ENCODE assay signal across 1 cellular context in the genomic region with DNA sequence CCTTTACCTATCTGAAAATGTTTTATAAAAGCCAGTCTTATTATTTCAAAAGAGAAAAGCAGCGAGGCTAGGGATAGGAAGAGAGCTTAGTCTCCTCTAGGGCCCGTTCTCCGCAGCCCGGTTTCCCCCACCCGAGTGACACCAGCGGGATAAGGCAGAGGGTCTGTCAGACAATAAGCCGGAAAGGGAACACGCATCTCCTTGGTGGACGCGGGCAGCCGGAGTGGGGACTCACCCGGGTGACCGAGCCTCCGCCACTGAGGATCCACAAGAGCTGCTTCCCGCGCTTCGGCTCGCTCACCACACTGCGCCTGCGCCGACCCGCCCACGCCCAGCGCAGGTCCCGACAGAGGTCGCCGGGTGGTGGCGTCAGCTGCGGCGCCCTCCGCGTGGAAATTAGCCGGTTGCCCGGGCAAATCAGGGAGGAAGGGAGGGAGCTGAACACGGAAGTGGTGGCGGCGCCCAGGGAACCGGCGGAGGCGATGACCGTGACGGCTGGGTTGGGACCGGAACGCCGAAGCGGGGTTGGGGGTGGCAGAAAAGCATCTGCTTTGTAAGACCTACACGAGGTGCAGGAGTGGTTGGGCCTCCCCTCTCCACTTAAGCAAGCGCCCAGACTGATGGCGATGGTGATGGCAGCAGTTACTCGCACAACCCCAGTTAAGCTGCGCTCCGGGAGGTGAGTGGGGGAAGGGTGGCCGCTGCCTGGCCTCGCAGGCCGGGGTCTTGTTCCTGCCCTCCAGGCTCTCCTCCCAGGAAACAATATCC.
TF ChIP-seq lines count a peak whose summit lies in the region.

A gene with protein sequence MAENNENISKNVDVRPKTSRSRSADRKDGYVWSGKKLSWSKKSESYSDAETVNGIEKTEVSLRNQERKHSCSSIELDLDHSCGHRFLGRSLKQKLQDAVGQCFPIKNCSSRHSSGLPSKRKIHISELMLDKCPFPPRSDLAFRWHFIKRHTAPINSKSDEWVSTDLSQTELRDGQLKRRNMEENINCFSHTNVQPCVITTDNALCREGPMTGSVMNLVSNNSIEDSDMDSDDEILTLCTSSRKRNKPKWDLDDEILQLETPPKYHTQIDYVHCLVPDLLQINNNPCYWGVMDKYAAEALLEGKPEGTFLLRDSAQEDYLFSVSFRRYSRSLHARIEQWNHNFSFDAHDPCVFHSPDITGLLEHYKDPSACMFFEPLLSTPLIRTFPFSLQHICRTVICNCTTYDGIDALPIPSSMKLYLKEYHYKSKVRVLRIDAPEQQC (plus strand): TSS at position 444 of the 768 bp plus-strand sequence. CDS start 15,806 bp downstream, outside the sequence.
A gene with protein sequence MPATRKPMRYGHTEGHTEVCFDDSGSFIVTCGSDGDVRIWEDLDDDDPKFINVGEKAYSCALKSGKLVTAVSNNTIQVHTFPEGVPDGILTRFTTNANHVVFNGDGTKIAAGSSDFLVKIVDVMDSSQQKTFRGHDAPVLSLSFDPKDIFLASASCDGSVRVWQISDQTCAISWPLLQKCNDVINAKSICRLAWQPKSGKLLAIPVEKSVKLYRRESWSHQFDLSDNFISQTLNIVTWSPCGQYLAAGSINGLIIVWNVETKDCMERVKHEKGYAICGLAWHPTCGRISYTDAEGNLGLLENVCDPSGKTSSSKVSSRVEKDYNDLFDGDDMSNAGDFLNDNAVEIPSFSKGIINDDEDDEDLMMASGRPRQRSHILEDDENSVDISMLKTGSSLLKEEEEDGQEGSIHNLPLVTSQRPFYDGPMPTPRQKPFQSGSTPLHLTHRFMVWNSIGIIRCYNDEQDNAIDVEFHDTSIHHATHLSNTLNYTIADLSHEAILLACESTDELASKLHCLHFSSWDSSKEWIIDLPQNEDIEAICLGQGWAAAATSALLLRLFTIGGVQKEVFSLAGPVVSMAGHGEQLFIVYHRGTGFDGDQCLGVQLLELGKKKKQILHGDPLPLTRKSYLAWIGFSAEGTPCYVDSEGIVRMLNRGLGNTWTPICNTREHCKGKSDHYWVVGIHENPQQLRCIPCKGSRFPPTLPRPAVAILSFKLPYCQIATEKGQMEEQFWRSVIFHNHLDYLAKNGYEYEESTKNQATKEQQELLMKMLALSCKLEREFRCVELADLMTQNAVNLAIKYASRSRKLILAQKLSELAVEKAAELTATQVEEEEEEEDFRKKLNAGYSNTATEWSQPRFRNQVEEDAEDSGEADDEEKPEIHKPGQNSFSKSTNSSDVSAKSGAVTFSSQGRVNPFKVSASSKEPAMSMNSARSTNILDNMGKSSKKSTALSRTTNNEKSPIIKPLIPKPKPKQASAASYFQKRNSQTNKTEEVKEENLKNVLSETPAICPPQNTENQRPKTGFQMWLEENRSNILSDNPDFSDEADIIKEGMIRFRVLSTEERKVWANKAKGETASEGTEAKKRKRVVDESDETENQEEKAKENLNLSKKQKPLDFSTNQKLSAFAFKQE (minus strand): TSS at position 307 of the 768 bp plus-strand sequence. CDS start 312 bp downstream, outside the sequence.

TF ChIP-seq in K562, 482 proteins besides CTCF, POLR2A, EP300 and RAD21 (continued from another document):
- TF ChIP-seq, protein P1, sequence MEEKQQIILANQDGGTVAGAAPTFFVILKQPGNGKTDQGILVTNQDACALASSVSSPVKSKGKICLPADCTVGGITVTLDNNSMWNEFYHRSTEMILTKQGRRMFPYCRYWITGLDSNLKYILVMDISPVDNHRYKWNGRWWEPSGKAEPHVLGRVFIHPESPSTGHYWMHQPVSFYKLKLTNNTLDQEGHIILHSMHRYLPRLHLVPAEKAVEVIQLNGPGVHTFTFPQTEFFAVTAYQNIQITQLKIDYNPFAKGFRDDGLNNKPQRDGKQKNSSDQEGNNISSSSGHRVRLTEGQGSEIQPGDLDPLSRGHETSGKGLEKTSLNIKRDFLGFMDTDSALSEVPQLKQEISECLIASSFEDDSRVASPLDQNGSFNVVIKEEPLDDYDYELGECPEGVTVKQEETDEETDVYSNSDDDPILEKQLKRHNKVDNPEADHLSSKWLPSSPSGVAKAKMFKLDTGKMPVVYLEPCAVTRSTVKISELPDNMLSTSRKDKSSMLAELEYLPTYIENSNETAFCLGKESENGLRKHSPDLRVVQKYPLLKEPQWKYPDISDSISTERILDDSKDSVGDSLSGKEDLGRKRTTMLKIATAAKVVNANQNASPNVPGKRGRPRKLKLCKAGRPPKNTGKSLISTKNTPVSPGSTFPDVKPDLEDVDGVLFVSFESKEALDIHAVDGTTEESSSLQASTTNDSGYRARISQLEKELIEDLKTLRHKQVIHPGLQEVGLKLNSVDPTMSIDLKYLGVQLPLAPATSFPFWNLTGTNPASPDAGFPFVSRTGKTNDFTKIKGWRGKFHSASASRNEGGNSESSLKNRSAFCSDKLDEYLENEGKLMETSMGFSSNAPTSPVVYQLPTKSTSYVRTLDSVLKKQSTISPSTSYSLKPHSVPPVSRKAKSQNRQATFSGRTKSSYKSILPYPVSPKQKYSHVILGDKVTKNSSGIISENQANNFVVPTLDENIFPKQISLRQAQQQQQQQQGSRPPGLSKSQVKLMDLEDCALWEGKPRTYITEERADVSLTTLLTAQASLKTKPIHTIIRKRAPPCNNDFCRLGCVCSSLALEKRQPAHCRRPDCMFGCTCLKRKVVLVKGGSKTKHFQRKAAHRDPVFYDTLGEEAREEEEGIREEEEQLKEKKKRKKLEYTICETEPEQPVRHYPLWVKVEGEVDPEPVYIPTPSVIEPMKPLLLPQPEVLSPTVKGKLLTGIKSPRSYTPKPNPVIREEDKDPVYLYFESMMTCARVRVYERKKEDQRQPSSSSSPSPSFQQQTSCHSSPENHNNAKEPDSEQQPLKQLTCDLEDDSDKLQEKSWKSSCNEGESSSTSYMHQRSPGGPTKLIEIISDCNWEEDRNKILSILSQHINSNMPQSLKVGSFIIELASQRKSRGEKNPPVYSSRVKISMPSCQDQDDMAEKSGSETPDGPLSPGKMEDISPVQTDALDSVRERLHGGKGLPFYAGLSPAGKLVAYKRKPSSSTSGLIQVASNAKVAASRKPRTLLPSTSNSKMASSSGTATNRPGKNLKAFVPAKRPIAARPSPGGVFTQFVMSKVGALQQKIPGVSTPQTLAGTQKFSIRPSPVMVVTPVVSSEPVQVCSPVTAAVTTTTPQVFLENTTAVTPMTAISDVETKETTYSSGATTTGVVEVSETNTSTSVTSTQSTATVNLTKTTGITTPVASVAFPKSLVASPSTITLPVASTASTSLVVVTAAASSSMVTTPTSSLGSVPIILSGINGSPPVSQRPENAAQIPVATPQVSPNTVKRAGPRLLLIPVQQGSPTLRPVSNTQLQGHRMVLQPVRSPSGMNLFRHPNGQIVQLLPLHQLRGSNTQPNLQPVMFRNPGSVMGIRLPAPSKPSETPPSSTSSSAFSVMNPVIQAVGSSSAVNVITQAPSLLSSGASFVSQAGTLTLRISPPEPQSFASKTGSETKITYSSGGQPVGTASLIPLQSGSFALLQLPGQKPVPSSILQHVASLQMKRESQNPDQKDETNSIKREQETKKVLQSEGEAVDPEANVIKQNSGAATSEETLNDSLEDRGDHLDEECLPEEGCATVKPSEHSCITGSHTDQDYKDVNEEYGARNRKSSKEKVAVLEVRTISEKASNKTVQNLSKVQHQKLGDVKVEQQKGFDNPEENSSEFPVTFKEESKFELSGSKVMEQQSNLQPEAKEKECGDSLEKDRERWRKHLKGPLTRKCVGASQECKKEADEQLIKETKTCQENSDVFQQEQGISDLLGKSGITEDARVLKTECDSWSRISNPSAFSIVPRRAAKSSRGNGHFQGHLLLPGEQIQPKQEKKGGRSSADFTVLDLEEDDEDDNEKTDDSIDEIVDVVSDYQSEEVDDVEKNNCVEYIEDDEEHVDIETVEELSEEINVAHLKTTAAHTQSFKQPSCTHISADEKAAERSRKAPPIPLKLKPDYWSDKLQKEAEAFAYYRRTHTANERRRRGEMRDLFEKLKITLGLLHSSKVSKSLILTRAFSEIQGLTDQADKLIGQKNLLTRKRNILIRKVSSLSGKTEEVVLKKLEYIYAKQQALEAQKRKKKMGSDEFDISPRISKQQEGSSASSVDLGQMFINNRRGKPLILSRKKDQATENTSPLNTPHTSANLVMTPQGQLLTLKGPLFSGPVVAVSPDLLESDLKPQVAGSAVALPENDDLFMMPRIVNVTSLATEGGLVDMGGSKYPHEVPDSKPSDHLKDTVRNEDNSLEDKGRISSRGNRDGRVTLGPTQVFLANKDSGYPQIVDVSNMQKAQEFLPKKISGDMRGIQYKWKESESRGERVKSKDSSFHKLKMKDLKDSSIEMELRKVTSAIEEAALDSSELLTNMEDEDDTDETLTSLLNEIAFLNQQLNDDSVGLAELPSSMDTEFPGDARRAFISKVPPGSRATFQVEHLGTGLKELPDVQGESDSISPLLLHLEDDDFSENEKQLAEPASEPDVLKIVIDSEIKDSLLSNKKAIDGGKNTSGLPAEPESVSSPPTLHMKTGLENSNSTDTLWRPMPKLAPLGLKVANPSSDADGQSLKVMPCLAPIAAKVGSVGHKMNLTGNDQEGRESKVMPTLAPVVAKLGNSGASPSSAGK (IDR thresholded peaks at IDR 0.05) = peak; percentile 73
- TF ChIP-seq ZKSCAN8 (CRISPR knock-in tag; IDR thresholded peaks at IDR 0.05) (no peak), ETV5 (CRISPR knock-in tag; IDR thresholded peaks at IDR 0.05; ENCODE audit: low read depth) (peak; percentile 44; the same call in 1 of the 2 replicates), SOX6 (IDR thresholded peaks at IDR 0.05) (0 out of 2 replicates have a peak, but pooled peaks have one; percentile 34), POLR2H (tag; IDR thresholded peaks at IDR 0.05; ENCODE audit: low read depth) (peak; percentile 79), NRF1 (conservative IDR thresholded peaks at IDR 0.05 in 1 of 2, IDR thresholded peaks at IDR 0.05 in 1 of 2) (peak; percentile 94 to 95), RFX1 (IDR thresholded peaks at IDR 0.05) (peak; percentile 78), NBN (IDR thresholded peaks at IDR 0.05; ENCODE audit: low read depth) (peak; percentile 21; the same call in 1 of the 2 replicates), SIN3A (IDR thresholded peaks at IDR 0.05; ENCODE audit: borderline replicate concordance in 2 of 2, control insufficient read depth in 1 of 2, low read depth in 2 of 2, low read length in 2 of 2) (peak; percentile 70 to 87; a peak in 2 of 4 replicates), KAT7 (CRISPR knock-in tag; IDR thresholded peaks at IDR 0.05; ENCODE audit: borderline replicate concordance) (peak; percentile 55; the same call in 1 of the 2 replicates), ZBTB8A (IDR thresholded peaks at IDR 0.05; ENCODE audit: partially characterized antibody) (no peak), HDAC2 (IDR thresholded peaks at IDR 0.05) (0 out of 2 replicates have a peak, but pooled peaks have one; percentile 67)
- TF ChIP-seq, protein P2, sequence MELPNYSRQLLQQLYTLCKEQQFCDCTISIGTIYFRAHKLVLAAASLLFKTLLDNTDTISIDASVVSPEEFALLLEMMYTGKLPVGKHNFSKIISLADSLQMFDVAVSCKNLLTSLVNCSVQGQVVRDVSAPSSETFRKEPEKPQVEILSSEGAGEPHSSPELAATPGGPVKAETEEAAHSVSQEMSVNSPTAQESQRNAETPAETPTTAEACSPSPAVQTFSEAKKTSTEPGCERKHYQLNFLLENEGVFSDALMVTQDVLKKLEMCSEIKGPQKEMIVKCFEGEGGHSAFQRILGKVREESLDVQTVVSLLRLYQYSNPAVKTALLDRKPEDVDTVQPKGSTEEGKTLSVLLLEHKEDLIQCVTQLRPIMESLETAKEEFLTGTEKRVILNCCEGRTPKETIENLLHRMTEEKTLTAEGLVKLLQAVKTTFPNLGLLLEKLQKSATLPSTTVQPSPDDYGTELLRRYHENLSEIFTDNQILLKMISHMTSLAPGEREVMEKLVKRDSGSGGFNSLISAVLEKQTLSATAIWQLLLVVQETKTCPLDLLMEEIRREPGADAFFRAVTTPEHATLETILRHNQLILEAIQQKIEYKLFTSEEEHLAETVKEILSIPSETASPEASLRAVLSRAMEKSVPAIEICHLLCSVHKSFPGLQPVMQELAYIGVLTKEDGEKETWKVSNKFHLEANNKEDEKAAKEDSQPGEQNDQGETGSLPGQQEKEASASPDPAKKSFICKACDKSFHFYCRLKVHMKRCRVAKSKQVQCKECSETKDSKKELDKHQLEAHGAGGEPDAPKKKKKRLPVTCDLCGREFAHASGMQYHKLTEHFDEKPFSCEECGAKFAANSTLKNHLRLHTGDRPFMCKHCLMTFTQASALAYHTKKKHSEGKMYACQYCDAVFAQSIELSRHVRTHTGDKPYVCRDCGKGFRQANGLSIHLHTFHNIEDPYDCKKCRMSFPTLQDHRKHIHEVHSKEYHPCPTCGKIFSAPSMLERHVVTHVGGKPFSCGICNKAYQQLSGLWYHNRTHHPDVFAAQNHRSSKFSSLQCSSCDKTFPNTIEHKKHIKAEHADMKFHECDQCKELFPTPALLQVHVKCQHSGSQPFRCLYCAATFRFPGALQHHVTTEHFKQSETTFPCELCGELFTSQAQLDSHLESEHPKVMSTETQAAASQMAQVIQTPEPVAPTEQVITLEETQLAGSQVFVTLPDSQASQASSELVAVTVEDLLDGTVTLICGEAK (IDR thresholded peaks at IDR 0.05) = peak; percentile 72
- TF ChIP-seq, protein P2 (CRISPR knock-in tag; IDR thresholded peaks at IDR 0.05) = no peak
